Comparison of ENCODE assay signal across 1 cellular context in genomic region chr10:87867453-87867852, GRCh38.
TF ChIP-seq lines count a peak whose summit lies in the region.

No MANE protein-coding gene starts in this region.

TF ChIP-seq in HepG2, 621 proteins besides CTCF, POLR2A, EP300 and RAD21:
- no peak for TF ChIP-seq TEAD3 (CRISPR knock-in tag; optimal IDR thresholded peaks at IDR 0.05; ENCODE audit: borderline replicate concordance)
- TF ChIP-seq SIX4 (CRISPR knock-in tag; IDR thresholded peaks at IDR 0.05) = no peak
- no peak for TF ChIP-seq ZNF12 (CRISPR knock-in tag; IDR thresholded peaks at IDR 0.05)
- no peak for TF ChIP-seq SKIL (CRISPR knock-in tag; IDR thresholded peaks at IDR 0.05; ENCODE audit: borderline replicate concordance)
- no peak for TF ChIP-seq POLR2AphosphoS2 (IDR thresholded peaks at IDR 0.05; ENCODE audit: low read depth, low read length)
- no peak for TF ChIP-seq REL (CRISPR knock-in tag; conservative IDR thresholded peaks at IDR 0.05)
- TF ChIP-seq XBP1 (CRISPR knock-in tag; IDR thresholded peaks at IDR 0.05) = no peak
- TF ChIP-seq THYN1 (CRISPR knock-in tag; IDR thresholded peaks at IDR 0.05; ENCODE audit: borderline replicate concordance, low read depth) = no peak
- no peak for TF ChIP-seq SOX5 (CRISPR knock-in tag; IDR thresholded peaks at IDR 0.05; ENCODE audit: borderline replicate concordance)
